Comparison of ENCODE assay signal across 1 cellular context in the genomic region with DNA sequence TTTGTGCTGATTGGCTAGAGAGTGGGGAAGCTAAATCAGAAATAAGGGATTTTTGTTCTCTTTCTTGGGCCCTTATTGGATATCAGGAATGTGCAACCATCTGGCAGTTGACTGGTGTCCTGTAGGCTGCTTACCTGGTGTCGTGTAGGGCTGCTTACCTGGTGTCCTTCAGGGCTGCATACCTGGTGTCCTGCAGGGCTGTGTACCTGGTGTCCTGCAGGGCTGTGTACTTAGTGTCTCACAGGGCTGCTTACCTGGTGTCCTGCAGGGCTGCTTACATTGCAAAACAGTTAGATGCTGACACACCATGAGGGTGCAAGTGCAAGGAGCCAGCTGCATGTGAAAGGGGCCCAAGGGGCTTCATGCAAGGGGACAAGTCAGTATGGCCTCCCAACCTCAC.
TF ChIP-seq lines count a peak whose summit lies in the region.

No MANE protein-coding gene starts in this region.

TF ChIP-seq in GM23338, 12 proteins besides CTCF, POLR2A, EP300 and RAD21 (continued from another document):
- TF ChIP-seq, protein P1, sequence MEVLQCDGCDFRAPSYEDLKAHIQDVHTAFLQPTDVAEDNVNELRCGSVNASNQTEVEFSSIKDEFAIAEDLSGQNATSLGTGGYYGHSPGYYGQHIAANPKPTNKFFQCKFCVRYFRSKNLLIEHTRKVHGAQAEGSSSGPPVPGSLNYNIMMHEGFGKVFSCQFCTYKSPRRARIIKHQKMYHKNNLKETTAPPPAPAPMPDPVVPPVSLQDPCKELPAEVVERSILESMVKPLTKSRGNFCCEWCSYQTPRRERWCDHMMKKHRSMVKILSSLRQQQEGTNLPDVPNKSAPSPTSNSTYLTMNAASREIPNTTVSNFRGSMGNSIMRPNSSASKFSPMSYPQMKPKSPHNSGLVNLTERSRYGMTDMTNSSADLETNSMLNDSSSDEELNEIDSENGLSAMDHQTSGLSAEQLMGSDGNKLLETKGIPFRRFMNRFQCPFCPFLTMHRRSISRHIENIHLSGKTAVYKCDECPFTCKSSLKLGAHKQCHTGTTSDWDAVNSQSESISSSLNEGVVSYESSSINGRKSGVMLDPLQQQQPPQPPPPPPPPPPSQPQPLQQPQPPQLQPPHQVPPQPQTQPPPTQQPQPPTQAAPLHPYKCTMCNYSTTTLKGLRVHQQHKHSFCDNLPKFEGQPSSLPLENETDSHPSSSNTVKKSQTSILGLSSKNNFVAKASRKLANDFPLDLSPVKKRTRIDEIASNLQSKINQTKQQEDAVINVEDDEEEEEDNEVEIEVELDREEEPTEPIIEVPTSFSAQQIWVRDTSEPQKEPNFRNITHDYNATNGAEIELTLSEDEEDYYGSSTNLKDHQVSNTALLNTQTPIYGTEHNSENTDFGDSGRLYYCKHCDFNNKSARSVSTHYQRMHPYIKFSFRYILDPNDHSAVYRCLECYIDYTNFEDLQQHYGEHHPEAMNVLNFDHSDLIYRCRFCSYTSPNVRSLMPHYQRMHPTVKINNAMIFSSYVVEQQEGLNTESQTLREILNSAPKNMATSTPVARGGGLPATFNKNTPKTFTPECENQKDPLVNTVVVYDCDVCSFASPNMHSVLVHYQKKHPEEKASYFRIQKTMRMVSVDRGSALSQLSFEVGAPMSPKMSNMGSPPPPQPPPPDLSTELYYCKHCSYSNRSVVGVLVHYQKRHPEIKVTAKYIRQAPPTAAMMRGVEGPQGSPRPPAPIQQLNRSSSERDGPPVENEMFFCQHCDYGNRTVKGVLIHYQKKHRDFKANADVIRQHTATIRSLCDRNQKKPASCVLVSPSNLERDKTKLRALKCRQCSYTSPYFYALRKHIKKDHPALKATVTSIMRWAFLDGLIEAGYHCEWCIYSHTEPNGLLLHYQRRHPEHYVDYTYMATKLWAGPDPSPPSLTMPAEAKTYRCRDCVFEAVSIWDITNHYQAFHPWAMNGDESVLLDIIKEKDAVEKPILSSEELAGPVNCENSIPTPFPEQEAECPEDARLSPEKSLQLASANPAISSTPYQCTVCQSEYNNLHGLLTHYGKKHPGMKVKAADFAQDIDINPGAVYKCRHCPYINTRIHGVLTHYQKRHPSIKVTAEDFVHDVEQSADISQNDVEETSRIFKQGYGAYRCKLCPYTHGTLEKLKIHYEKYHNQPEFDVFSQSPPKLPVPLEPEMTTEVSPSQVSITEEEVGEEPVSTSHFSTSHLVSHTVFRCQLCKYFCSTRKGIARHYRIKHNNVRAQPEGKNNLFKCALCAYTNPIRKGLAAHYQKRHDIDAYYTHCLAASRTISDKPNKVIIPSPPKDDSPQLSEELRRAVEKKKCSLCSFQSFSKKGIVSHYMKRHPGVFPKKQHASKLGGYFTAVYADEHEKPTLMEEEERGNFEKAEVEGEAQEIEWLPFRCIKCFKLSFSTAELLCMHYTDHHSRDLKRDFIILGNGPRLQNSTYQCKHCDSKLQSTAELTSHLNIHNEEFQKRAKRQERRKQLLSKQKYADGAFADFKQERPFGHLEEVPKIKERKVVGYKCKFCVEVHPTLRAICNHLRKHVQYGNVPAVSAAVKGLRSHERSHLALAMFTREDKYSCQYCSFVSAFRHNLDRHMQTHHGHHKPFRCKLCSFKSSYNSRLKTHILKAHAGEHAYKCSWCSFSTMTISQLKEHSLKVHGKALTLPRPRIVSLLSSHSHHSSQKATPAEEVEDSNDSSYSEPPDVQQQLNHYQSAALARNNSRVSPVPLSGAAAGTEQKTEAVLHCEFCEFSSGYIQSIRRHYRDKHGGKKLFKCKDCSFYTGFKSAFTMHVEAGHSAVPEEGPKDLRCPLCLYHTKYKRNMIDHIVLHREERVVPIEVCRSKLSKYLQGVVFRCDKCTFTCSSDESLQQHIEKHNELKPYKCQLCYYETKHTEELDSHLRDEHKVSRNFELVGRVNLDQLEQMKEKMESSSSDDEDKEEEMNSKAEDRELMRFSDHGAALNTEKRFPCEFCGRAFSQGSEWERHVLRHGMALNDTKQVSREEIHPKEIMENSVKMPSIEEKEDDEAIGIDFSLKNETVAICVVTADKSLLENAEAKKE (CRISPR knock-in tag; IDR thresholded peaks at IDR 0.05) = no peak
- TF ChIP-seq, protein P2, sequence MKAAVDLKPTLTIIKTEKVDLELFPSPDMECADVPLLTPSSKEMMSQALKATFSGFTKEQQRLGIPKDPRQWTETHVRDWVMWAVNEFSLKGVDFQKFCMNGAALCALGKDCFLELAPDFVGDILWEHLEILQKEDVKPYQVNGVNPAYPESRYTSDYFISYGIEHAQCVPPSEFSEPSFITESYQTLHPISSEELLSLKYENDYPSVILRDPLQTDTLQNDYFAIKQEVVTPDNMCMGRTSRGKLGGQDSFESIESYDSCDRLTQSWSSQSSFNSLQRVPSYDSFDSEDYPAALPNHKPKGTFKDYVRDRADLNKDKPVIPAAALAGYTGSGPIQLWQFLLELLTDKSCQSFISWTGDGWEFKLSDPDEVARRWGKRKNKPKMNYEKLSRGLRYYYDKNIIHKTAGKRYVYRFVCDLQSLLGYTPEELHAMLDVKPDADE (IDR thresholded peaks at IDR 0.05) = no peak
